Comparison of ENCODE assay signal across 25 cellular contexts in the genomic region with DNA sequence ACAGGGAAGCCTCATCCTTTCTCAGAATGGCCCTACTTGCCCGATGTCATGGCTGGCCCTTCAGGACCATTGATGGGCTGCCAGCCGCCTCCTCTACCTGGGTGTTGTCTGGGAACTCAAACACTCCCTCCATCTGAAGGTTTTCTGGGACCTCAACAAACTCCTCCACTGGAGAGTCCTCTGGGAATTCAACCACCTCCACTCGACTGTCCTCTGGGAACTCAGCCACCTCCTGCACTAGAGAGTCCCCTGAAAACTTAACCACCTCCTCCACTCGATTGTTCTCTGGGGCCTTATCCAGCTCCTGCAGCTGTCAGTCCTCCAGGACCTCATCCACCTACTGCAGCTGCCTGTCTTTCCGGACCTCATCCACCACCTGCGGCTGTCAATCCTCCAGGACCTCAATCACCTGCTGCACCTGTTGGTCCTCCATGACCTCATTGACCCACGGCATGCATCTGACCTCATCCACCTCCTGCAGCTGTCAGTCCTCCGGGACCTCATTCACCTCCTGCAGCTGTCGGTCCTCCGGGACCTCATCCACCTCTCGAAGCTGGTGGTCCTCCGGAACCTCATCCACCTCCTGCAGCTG. TPM values are rescaled to one million over a fixed set of nuclear protein-coding genes. Genes with fewer than 3 reads are reported as not detected.
A peak's percentile ranks its signal among the peaks of the same experiment; 100 is the strongest.
DNase-seq lines count a peak whose midpoint lies in the region; FAIRE-seq and TF ChIP-seq lines count a peak whose summit lies in the region.
"Had no signal": no experiment of that assay in that cellular context is flagged by ENCODE, and none has a peak within 500 bp of the region (broad histone marks: within the 10 kb centered on the region; RNA-seq: fewer than 3 reads in every experiment).

No MANE protein-coding gene starts in this region.

- H3K27ac ChIP-seq in coronary artery (no peak overlapping the region), kidney (ENCODE audit: low read depth in 2 of 2, low read length in 2 of 2) (no peak overlapping the region)
- H3K27ac ChIP-seq: prostate gland, testis, uterus had no signal

- intact Hi-C loops in kidney (cut with DNase I) = no loop called here

- peaks cover 24% of the 10 kb centered on the region for H3K4me1 Mint-ChIP-seq in HFFc6 (ENCODE audit: low read depth)

- peaks cover 4% of the 10 kb centered on the region for H3K27me3 Mint-ChIP-seq in HFFc6 (ENCODE audit: insufficient read depth)

- H3K9me3 ChIP-seq in kidney (ENCODE audit: control insufficient read depth in 1 of 2, low read length in 2 of 2) = no peaks in the 10 kb centered on the region
- H3K9me3 ChIP-seq: prostate gland, testis, uterus had no signal

- no peak for FAIRE-seq in kidney (lab: Jason Lieb, UNC)
- FAIRE-seq: H1, HepG2 had no signal

- DNase-seq in DMS53 (lab: John Stamatoyannopoulos, UW) (peak; percentile 99), HFFc6 (no peak), NCI-H510A treated with DMSO at 0.1 percent for 48 hours (lab: John Stamatoyannopoulos, UW) (peak; percentile 85), myocyte (ENCODE audit: low read depth) (peak; percentile 84), coronary artery (ENCODE audit: low spot score) (no peak), kidney (no peak), globus pallidus (ENCODE audit: low spot score) (no peak)
- DNase-seq: activated CD4-positive, alpha-beta T cell treated with anti-CD3 and anti-CD28 coated beads, Interleukin-2, amount 10 ng/mL, durations not matched to agents 24 days and 14 days; activated naive CD4-positive, alpha-beta T cell treated with anti-CD3 and anti-CD28 coated beads, Interleukin-2, amount 10 ng/mL, durations not matched to agents 7 days and 5 days; activated T-cell treated with anti-CD3 and anti-CD28 coated beads, Interleukin-2, amount 50 U/mL, for 48 hours; amygdala; effector CD8-positive, alpha-beta T cell; NCI-H1092; NCI-H187 treated with DMSO at 0.1 percent for 48 hours; PC-3; stimulated activated naive CD8-positive, alpha-beta T cell treated with anti-CD3 and anti-CD28 coated beads, Interleukin-15, Interleukin-2, amounts not matched to agents 100 U/mL and 50 U/mL, for 24 hours; T-helper 9 cell; testis; uterus had no signal

- H3K4me1 ChIP-seq in kidney (ENCODE audit: control insufficient read depth in 1 of 2, insufficient read depth in 1 of 2, low read depth in 1 of 2, low read length in 2 of 2) = no peaks in the 10 kb centered on the region
- H3K4me1 ChIP-seq: prostate gland, uterus had no signal

- no peaks in the 10 kb centered on the region for H3K36me3 ChIP-seq in kidney (ENCODE audit: control insufficient read depth in 1 of 2, insufficient read depth in 2 of 2, low read length in 2 of 2)
- H3K36me3 ChIP-seq: prostate gland, uterus had no signal

- peak overlapping the region; percentile 36 for H3K27ac Mint-ChIP-seq in HFFc6
- H3K27ac Mint-ChIP-seq: activated naive CD4-positive, alpha-beta T cell treated with anti-CD3 and anti-CD28 coated beads, Interleukin-2, amount 10 ng/mL, durations not matched to agents 7 days and 5 days had no signal

- no peak for TF ChIP-seq CTCF in HFFc6 (IDR thresholded peaks at IDR 0.05)
- TF ChIP-seq CTCF in coronary artery (IDR thresholded peaks at IDR 0.05) = no peak
- no peak for TF ChIP-seq CTCF in kidney (IDR thresholded peaks at IDR 0.05; ENCODE audit: borderline replicate concordance, extremely low read depth, insufficient read depth)

- no peak overlapping the region for H3K4me3 Mint-ChIP-seq in HFFc6
- H3K4me3 Mint-ChIP-seq: activated naive CD4-positive, alpha-beta T cell treated with anti-CD3 and anti-CD28 coated beads, Interleukin-2, amount 10 ng/mL, durations not matched to agents 7 days and 5 days had no signal

- no peaks in the 10 kb centered on the region for H3K9me3 Mint-ChIP-seq in HFFc6
- H3K9me3 Mint-ChIP-seq: activated CD4-positive, alpha-beta T cell treated with anti-CD3 and anti-CD28 coated beads, Interleukin-2, amount 10 ng/mL, durations not matched to agents 24 days and 14 days; activated naive CD4-positive, alpha-beta T cell treated with anti-CD3 and anti-CD28 coated beads, Interleukin-2, amount 10 ng/mL, durations not matched to agents 7 days and 5 days had no signal

- H3K36me3 Mint-ChIP-seq in HFFc6 (ENCODE audit: low read depth) = no peaks in the 10 kb centered on the region
- H3K36me3 Mint-ChIP-seq: activated naive CD4-positive, alpha-beta T cell treated with anti-CD3 and anti-CD28 coated beads, Interleukin-2, amount 10 ng/mL, durations not matched to agents 7 days and 5 days; CD14-positive monocyte had no signal

- H3K4me3 ChIP-seq in coronary artery (no peak overlapping the region), kidney (ENCODE audit: low read length in 2 of 2) (no peak overlapping the region)
- H3K4me3 ChIP-seq: prostate gland, testis, uterus had no signal

- no peak overlapping the region for H3K9ac ChIP-seq in kidney (ENCODE audit: low read length in 2 of 2)

RNA-seq across cellular contexts. Expression of gene MAT1A, which starts 37.1 kb away (rescaled TPM):
- not detected for total RNA-seq in HFFc6 (2021; fragmentation: NEBNext Ultra II Directional; extraction: Animal tissue kit (Norgen Biotek cat#: 25700))
- 0.11 TPM in 1 of 2 replicates, not detected in the other for total RNA-seq in myocyte
- 0.06 TPM for polyA plus RNA-seq in myocyte (2012)
- 1.1 TPM for total RNA-seq in kidney
- polyA plus RNA-seq in kidney (ENCODE audit: insufficient read depth, low read depth, low replicate concordance) = 2.9 TPM
- total RNA-seq: activated CD4-positive, alpha-beta T cell treated with anti-CD3 and anti-CD28 coated beads, Interleukin-2, amount 10 ng/mL, durations not matched to agents 24 days and 14 days; epithelial cell of proximal tubule; PC-3; sciatic nerve had no signal
- polyA plus RNA-seq: CD14-positive monocyte had no signal

RNA-seq across cellular contexts. Expression of gene ANXA11, which starts 47.1 kb away (rescaled TPM):
- 100 to 1,000 TPM; 253 to 361 (median 336) TPM for total RNA-seq in HFFc6 (2021; fragmentation: NEBNext Ultra II Directional; extraction: Animal tissue kit (Norgen Biotek cat#: 25700))
- total RNA-seq in myocyte (219 and 266 TPM in 2 replicates), kidney (435 TPM)
- 136 TPM for polyA plus RNA-seq in myocyte (2012)
- 543 TPM for polyA plus RNA-seq in kidney (ENCODE audit: insufficient read depth, low read depth, low replicate concordance)

Comparison
In these comparisons a context has a peak if more than half of its experiments do, and no peak if none do; other contexts are left out.
1. DNase-seq: peak in DMS53 (single experiment), NCI-H510A treated with DMSO at 0.1 percent for 48 hours (single experiment) and myocyte (single experiment); none in HFFc6 (single experiment), coronary artery (single experiment), kidney (single experiment) and globus pallidus (single experiment).